In the genomic region with DNA sequence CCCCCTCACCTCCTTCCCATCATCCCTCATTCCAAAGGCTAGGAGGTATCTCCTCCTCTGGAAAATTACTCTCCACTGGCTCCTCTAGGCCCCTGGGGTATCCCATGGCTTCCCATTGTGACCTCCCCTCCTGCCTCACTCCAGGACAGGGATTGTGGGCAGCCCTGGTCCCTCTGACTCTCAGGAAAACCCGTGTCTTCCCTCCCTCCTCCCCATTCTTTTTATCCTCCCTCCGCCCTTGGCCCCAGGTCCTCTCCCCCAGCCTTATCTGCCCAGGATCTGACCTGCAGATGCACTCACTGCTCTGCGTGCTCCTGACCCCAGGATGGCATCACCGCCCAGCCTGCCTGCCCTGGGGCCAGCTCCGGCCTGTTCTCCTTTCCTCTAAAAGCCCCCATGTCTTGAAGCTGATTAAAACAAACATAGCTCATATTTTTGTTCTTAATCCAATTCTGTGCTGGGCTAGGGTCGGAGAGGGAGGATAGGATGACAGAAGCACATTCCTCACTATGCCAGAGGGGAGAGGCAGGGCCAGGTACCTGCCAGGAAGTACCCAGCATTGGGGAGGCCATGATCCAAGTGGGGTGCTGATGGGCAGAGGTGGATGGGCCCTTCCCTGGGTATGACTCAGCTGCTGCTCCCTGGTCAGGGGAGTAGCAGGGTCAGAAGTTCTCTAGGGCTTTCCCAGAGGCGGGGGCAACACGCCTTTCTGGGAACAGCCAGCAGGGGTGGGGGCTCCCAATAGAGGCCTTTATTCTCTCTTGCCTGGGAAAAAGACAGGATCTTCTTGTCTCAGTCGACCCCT, we compare ENCODE assay signal across 20 cellular contexts. TPM values are rescaled to one million over a fixed set of nuclear protein-coding genes. Genes with fewer than 3 reads are reported as not detected.
"Had no signal": no experiment of that assay in that cellular context is flagged by ENCODE, and none has a peak within 500 bp of the region (broad histone marks: within the 10 kb centered on the region; RNA-seq: fewer than 3 reads in every experiment).

No MANE protein-coding gene starts in this region.

- ATAC-seq: activated T-helper 17 cell treated with anti-CD3 and anti-CD28 coated beads, Interleukin-2, amount 50 U/mL, for 72 hours; effector memory CD8-positive, alpha-beta T cell; left lung; mucosa of descending colon; natural killer cell had no signal

- H3K4me1 ChIP-seq: left lung, tibial artery, vagina had no signal

- H3K27ac ChIP-seq: left lung, tibial artery, vagina had no signal

- H3K27me3 ChIP-seq: vagina had no signal

- H3K9me3 ChIP-seq: left lung, mucosa of descending colon, tibial artery, vagina had no signal

- DNase-seq: activated CD4-positive, alpha-beta T cell treated with anti-CD3 and anti-CD28 coated beads, Interleukin-2, amount 50 U/mL, for 48 hours; activated CD4-positive, CD25-positive, alpha-beta regulatory T cell treated with anti-CD3 and anti-CD28 coated beads, Interleukin-2, amount 50 U/mL, for 72 hours; activated naive CD4-positive, alpha-beta T cell treated with Interleukin-2 at 50 U/mL for 16 hours; aorta; cerebellar nuclear complex; effector memory CD8-positive, alpha-beta T cell; head of caudate nucleus; left lung; mammary epithelial cell; mucosa of descending colon; natural killer cell; retina; stimulated activated CD4-positive, alpha-beta T cell treated with anti-CD3 and anti-CD28 coated beads, Interleukin-4, amount 100 ng/mL, for 1 hour; stimulated activated naive CD4-positive, alpha-beta T cell; tibial artery had no signal

- FAIRE-seq: frontal cortex had no signal

- H3K36me3 ChIP-seq: left lung, tibial artery, vagina had no signal

- H3K4me3 ChIP-seq: left lung, mucosa of descending colon, tibial artery, vagina had no signal

RNA-seq across cellular contexts. Expression of a gene that starts 13.8 kb away (rescaled TPM):
- total RNA-seq: activated T-helper 17 cell treated with anti-CD3 and anti-CD28 coated beads, Interleukin-2, amount 50 U/mL, for 72 hours; aorta; fibroblast of lung; left lung; mammary epithelial cell; mucosa of descending colon; natural killer cell; vagina had no signal
- polyA plus RNA-seq: aorta, fibroblast of lung, mammary epithelial cell had no signal

RNA-seq across cellular contexts. Expression of a gene that starts 28.0 kb away (rescaled TPM):
- total RNA-seq: activated T-helper 17 cell treated with anti-CD3 and anti-CD28 coated beads, Interleukin-2, amount 50 U/mL, for 72 hours; aorta; fibroblast of lung; left lung; mammary epithelial cell; mucosa of descending colon; natural killer cell; subcutaneous adipose tissue; vagina had no signal
- polyA plus RNA-seq: aorta, fibroblast of lung, mammary epithelial cell had no signal

RNA-seq across cellular contexts. Expression of a gene that starts 51.9 kb away (rescaled TPM):
- total RNA-seq: activated T-helper 17 cell treated with anti-CD3 and anti-CD28 coated beads, Interleukin-2, amount 50 U/mL, for 72 hours; natural killer cell had no signal
